27 cellular contexts compared by ENCODE assay signal in genomic region chr16:30152517-30152916, GRCh38.
"Had no signal": no experiment of that assay in that cellular context is flagged by ENCODE, and none has a peak within 500 bp of the region (broad histone marks: within the 10 kb centered on the region; RNA-seq: fewer than 3 reads in every experiment).

No MANE protein-coding gene starts in this region.

- H3K9me3 ChIP-seq: testis, thyroid gland, upper lobe of right lung, uterus, vagina had no signal

- H3K4me3 ChIP-seq: stomach, suprapubic skin, testis, thoracic aorta, thyroid gland, tibial artery, tibial nerve, transverse colon, upper lobe of left lung, upper lobe of right lung, uterus, vagina had no signal

- FAIRE-seq: urothelium cell line had no signal

- H3K27ac ChIP-seq: stomach, suprapubic skin, testis, thoracic aorta, thyroid gland, tibial artery, tibial nerve, transverse colon, upper lobe of left lung, upper lobe of right lung, uterus, vagina had no signal

- DNase-seq: stimulated activated CD4-positive, alpha-beta T cell treated with anti-CD3 and anti-CD28 coated beads, Interleukin-2, amount 100 ng/mL, for 48 hours; stimulated activated CD4-positive, alpha-beta T cell treated with anti-CD3 and anti-CD28 coated beads, Interleukin-4, amount 100 ng/mL, for 1 hour; stimulated activated CD4-positive, alpha-beta T cell treated with anti-CD3 and anti-CD28 coated beads, Interleukin-4, amount 100 ng/mL, for 24 hours; stimulated activated CD4-positive, alpha-beta T cell treated with anti-CD3 and anti-CD28 coated beads, Interleukin-4, amount 100 ng/mL, for 4 hours; stimulated activated CD8-positive, alpha-beta memory T cell treated with anti-CD3 and anti-CD28 coated beads, Interleukin-4, amount 100 ng/mL, for 48 hours; stimulated activated naive B cell treated with anti-CD40 and anti-IgM and Interleukin-4, amounts not matched to agents 10 μg/mL and 1 μg/mL and 100 μg/mL, for 72 hours; stimulated activated naive CD4-positive, alpha-beta T cell; stimulated activated naive CD4-positive, alpha-beta T cell treated with Interleukin-2 at 50 U/mL for 16 hours; stimulated activated naive CD8-positive, alpha-beta T cell treated with anti-CD3 and anti-CD28 coated beads, Interleukin-15, amount 100 ng/mL, for 72 hours; stimulated activated naive CD8-positive, alpha-beta T cell treated with anti-CD3 and anti-CD28 coated beads, Interleukin-15, Interleukin-2, amounts not matched to agents 100 U/mL and 50 U/mL, for 24 hours; stomach; substantia nigra; testis; thyroid gland; tibial artery; transverse colon; trophoblast cell; upper lobe of left lung; upper lobe of right lung; uterus had no signal

- H3K4me1 ChIP-seq: stomach, suprapubic skin, testis, thyroid gland, tibial artery, tibial nerve, transverse colon, upper lobe of left lung, upper lobe of right lung, uterus, vagina had no signal

- H3K27me3 ChIP-seq: stomach, suprapubic skin, testis, thyroid gland, tibial artery, tibial nerve, transverse colon, upper lobe of left lung, upper lobe of right lung, uterus, vagina had no signal

- H3K36me3 ChIP-seq: stomach, suprapubic skin, thoracic aorta, thyroid gland, tibial artery, tibial nerve, transverse colon, upper lobe of left lung, upper lobe of right lung, uterus, vagina had no signal

- ATAC-seq: stimulated activated effector memory CD8-positive, alpha-beta T cell treated with anti-CD3 and anti-CD28 coated beads, Interleukin-12 subunit alpha, Interleukin-12 subunit beta, amount 100 ng/mL, for 72 hours; stimulated activated memory B cell treated with anti-CD40 and anti-IgM and Interleukin-4, amounts not matched to agents 10 μg/mL and 1 μg/mL and 100 μg/mL, for 72 hours; stimulated activated naive B cell treated with anti-CD40 and anti-IgM and Interleukin-4, amounts not matched to agents 10 μg/mL and 1 μg/mL and 100 μg/mL, for 72 hours; stimulated activated naive CD8-positive, alpha-beta T cell treated with anti-CD3 and anti-CD28 coated beads, Interleukin-15, amount 100 ng/mL, for 72 hours; stimulated activated naive CD8-positive, alpha-beta T cell treated with anti-CD3 and anti-CD28 coated beads, Interleukin-15, Interleukin-2, amounts not matched to agents 100 U/mL and 50 U/mL, for 24 hours; upper lobe of right lung had no signal
